Comparison of ENCODE assay signal across 10 cellular contexts in the genomic region with DNA sequence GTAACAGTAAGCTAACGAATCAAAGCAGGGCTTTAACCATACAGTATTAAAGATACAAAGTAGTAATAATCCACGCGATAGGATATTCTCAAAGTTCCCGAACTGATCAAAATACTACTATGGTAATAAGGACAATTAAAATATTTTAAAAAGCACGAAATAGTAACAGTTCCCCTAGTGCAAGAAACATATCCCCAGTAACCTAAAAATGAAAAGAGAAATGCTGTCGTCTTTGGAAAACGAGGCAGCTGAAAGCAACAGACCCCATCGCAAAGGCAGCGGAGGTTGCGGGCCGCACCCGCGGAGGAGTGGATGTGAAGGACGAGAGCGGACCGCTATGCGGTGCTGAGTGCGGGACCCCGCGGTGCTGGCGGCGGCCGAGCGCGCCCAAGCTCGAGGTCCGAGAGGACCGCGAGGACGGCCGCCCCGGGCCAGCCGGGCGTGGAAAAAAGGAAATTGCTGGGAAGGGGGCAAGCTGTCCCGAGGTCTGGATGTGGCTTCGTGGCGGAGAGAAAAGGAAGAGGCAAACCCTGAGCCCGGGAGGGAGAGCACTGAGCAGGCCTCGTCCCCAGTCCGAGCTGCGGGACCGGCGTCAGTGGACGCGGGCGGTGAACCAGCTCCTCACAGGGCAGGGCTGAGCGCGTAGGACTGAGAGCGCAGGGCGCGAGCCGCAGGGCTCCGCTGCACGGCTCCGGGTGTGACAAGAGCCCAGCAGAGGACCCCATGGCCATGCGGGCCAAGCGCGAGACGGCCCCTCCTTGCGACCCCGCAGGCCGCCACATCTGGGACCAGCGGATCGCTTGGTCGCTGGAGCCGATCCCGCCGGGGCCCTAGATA. TPM values are rescaled to one million over a fixed set of nuclear protein-coding genes. Genes with fewer than 3 reads are reported as not detected.
DNase-seq lines count a peak whose midpoint lies in the region; ATAC-seq and TF ChIP-seq lines count a peak whose summit lies in the region.
"Had no signal": no experiment of that assay in that cellular context is flagged by ENCODE, and none has a peak within 500 bp of the region (broad histone marks: within the 10 kb centered on the region; RNA-seq: fewer than 3 reads in every experiment).

No MANE protein-coding gene starts in this region.

- ATAC-seq in GM18858 (IDR thresholded peaks at IDR 0.05; ENCODE audit: unreplicated experiment), result no peak
- ATAC-seq: left cardiac atrium had no signal

- H3K9me3 Mint-ChIP-seq in CD4-positive, alpha-beta memory T cell, result peaks cover 0 to 5% (median 0%) of the 10 kb centered on the region in 8 donors
- H3K9me3 Mint-ChIP-seq in endothelial cell (ENCODE audit: unreplicated experiment) (peaks cover 3% of the 10 kb centered on the region), neural crest cell (no peaks in the 10 kb centered on the region)

- POLR2A ChIA-PET in CD4-positive, alpha-beta memory T cell (lab: Charles Lee; ENCODE audit: partially characterized antibody), result no interaction called here

- H3K4me1 ChIP-seq in CD4-positive, alpha-beta memory T cell (ENCODE audit: insufficient read depth, low read length), result peaks cover 14% of the 10 kb centered on the region
- peaks cover 17% of the 10 kb centered on the region for H3K4me1 ChIP-seq in effector memory CD4-positive, alpha-beta T cell (ENCODE audit: control insufficient read depth, insufficient read depth, low read length, poor library complexity, severe bottlenecking)

- CTCF ChIA-PET in CD4-positive, alpha-beta memory T cell (lab: Charles Lee; ENCODE audit: partially characterized antibody), result no interaction called here

- H3K4me1 Mint-ChIP-seq in CD4-positive, alpha-beta memory T cell, result peaks cover 23 to 55% (median 37%) of the 10 kb centered on the region in 4 donors
- H3K4me1 Mint-ChIP-seq in endothelial cell (ENCODE audit: unreplicated experiment) (peaks cover 39% of the 10 kb centered on the region), neural crest cell (peaks cover 31% of the 10 kb centered on the region)

- H3K27me3 ChIP-seq in CD4-positive, alpha-beta memory T cell (ENCODE audit: insufficient read depth, low read length), result peaks cover 27% of the 10 kb centered on the region
- H3K27me3 ChIP-seq in effector memory CD4-positive, alpha-beta T cell (replicated peaks; ENCODE audit: control insufficient read depth, insufficient read depth, low read length, poor library complexity, severe bottlenecking), result peaks cover 45% of the 10 kb centered on the region

- no peaks in the 10 kb centered on the region for H3K36me3 ChIP-seq in CD4-positive, alpha-beta memory T cell (ENCODE audit: insufficient read depth, low read length)
- H3K36me3 ChIP-seq in effector memory CD4-positive, alpha-beta T cell (ENCODE audit: control insufficient read depth, insufficient read depth, low read length), result no peaks in the 10 kb centered on the region

- peak overlapping the region in 6 of 8 donors; percentile 37 to 91 (median 64) for H3K4me3 Mint-ChIP-seq in CD4-positive, alpha-beta memory T cell
- H3K4me3 Mint-ChIP-seq in endothelial cell (ENCODE audit: unreplicated experiment) (peak overlapping the region; percentile 85), neural crest cell (peak overlapping the region; percentile 25)

- no peak for DNase-seq in CD4-positive, alpha-beta memory T cell
- DNase-seq in HFF-Myc (ENCODE audit: extremely low read depth, low read depth), result no peak
- no peak for DNase-seq in endothelial cell (ENCODE audit: low spot score)
- no peak for DNase-seq in neural crest cell (ENCODE audit: low read depth, low spot score)
- no peak for DNase-seq in effector memory CD4-positive, alpha-beta T cell
- no peak for DNase-seq in RPMI8226
- DNase-seq in epidermal melanocyte (ENCODE audit: insufficient read length, low spot score), result no peak
- DNase-seq: left cardiac atrium, NCI-H446 treated with DMSO at 0.1 percent for 48 hours had no signal

- no peak overlapping the region for H3K4me3 ChIP-seq in CD4-positive, alpha-beta memory T cell (ENCODE audit: low read length in 2 of 2)
- H3K4me3 ChIP-seq in HFF-Myc (replicated peaks; ENCODE audit: low read depth, low read length), result peak overlapping the region; percentile 35
- H3K4me3 ChIP-seq in effector memory CD4-positive, alpha-beta T cell (ENCODE audit: insufficient read depth, low read depth, low read length, poor library complexity, severe bottlenecking), result no peak overlapping the region

- peaks cover 0 to 3% of the 10 kb centered on the region in 2 donors for H3K36me3 Mint-ChIP-seq in CD4-positive, alpha-beta memory T cell
- H3K36me3 Mint-ChIP-seq in endothelial cell (ENCODE audit: low read depth, unreplicated experiment), result peaks cover 7% of the 10 kb centered on the region
- peaks cover 3% of the 10 kb centered on the region for H3K36me3 Mint-ChIP-seq in neural crest cell (ENCODE audit: low read depth)

- H3K27me3 Mint-ChIP-seq in CD4-positive, alpha-beta memory T cell, result peaks cover 58 to 64% of the 10 kb centered on the region in 2 donors
- H3K27me3 Mint-ChIP-seq in endothelial cell (ENCODE audit: unreplicated experiment) (peaks cover 45% of the 10 kb centered on the region), neural crest cell (ENCODE audit: low read depth) (peaks cover 97% of the 10 kb centered on the region)

- H3K27ac ChIP-seq in CD4-positive, alpha-beta memory T cell (ENCODE audit: low read depth, low read length), result no peak overlapping the region
- H3K27ac ChIP-seq in effector memory CD4-positive, alpha-beta T cell (ENCODE audit: insufficient read depth, low read length, poor library complexity, severe bottlenecking), result no peak overlapping the region

- intact Hi-C loops in CD4-positive, alpha-beta memory T cell (cut with micrococcal nuclease), result no loop called here

- TF ChIP-seq CTCF in HFF-Myc (IDR thresholded peaks at IDR 0.05; ENCODE audit: low read depth, low read length, missing control alignments), result no peak
- no peak for TF ChIP-seq CTCF in endothelial cell (IDR thresholded peaks at IDR 0.05; ENCODE audit: unreplicated experiment)
- no peak for TF ChIP-seq CTCF in neural crest cell (conservative IDR thresholded peaks at IDR 0.05)

- H3K9me3 ChIP-seq in CD4-positive, alpha-beta memory T cell (ENCODE audit: control insufficient read depth in 1 of 2, low read length in 2 of 2), result no peaks in the 10 kb centered on the region
- no peaks in the 10 kb centered on the region for H3K9me3 ChIP-seq in effector memory CD4-positive, alpha-beta T cell (ENCODE audit: control insufficient read depth, low read length)

- no peak overlapping the region for H3K27ac Mint-ChIP-seq in CD4-positive, alpha-beta memory T cell
- H3K27ac Mint-ChIP-seq in endothelial cell (ENCODE audit: unreplicated experiment) (peak overlapping the region; percentile 58), neural crest cell (ENCODE audit: unreplicated experiment) (no peak overlapping the region)

RNA-seq across cellular contexts. Expression of a gene that starts 2.1 kb away (rescaled TPM):
- total RNA-seq in CD4-positive, alpha-beta memory T cell, result not detected
- not detected for polyA plus RNA-seq in CD4-positive, alpha-beta memory T cell
- total RNA-seq in endothelial cell (ENCODE audit: unreplicated experiment) (1.1 TPM), neural crest cell (not detected in 2 replicates)
- total RNA-seq: left cardiac atrium had no signal

RNA-seq across cellular contexts. Expression of a gene that starts 54.7 kb away (rescaled TPM):
- total RNA-seq in CD4-positive, alpha-beta memory T cell, result not detected
- polyA plus RNA-seq in CD4-positive, alpha-beta memory T cell, result not detected
- total RNA-seq in endothelial cell (ENCODE audit: unreplicated experiment), result 0.23 TPM
- 16.1 and 18.7 TPM in 2 replicates for total RNA-seq in neural crest cell

Comparison
In these comparisons a context has a peak if more than half of its experiments do, and no peak if none do; other contexts are left out.
1. H3K4me3 Mint-ChIP-seq: peak in every context shown above with its lines; median percentile 85 in endothelial cell; 64 in CD4-positive, alpha-beta memory T cell; 25 in neural crest cell.
2. RNA of a gene that starts 54.7 kb away (total RNA-seq): 16.1 to 18.7 TPM in neural crest cell; 0.23 TPM in endothelial cell (single experiment) and not detected in CD4-positive, alpha-beta memory T cell; every median in the first group is over 10 times any median in the second.